ENCODE assay signal across 8 cellular contexts in the genomic region with DNA sequence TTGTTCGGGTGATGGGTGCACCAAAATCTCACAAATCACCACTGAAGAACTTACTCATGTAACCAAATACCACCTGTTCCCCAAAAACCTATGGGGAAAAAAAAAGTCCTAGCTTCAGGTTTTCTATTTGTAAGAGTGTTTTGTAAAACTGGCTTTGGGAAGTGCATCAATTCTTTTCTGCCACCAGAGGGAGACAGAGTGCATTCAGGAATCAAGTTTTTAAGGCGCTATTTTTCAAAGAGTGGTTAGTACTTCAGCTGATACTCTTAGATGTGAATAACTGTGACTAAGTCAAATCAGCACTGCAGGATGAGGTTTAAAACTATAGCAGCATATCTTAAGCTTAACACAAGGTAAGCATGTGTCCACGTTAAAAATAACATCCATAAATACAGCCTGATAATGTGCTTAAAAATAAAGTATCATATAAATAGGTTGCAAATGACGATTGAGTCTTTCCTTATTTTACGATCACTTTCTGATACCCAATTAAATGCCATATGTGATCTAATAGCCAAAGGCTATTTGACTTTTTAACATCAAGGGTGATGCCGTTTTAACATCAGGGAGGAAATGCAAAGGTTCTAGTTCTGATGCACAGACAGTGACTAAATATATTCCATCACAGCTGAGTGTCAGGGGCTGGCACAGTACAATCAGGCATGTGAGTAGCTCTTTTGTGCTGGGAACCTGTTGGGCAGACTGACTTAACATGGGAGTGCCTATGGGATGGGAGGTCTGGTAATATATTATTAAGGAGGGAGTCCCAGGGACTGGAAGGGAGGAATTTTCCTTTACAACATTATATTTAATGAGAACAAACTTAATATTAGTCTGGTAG. TPM values are rescaled to one million over a fixed set of nuclear protein-coding genes. Genes with fewer than 3 reads are reported as not detected.
A peak's percentile ranks its signal among the peaks of the same experiment; 100 is the strongest.
DNase-seq lines count a peak whose midpoint lies in the region; ATAC-seq and TF ChIP-seq lines count a peak whose summit lies in the region.

No MANE protein-coding gene starts in this region.

- H3K4me3 Mint-ChIP-seq in activated CD8-positive, alpha-beta T cell treated with anti-CD3 and anti-CD28 coated beads for 36 hours = no peak overlapping the region
- no peak overlapping the region for H3K4me3 Mint-ChIP-seq in activated CD8-positive, alpha-beta T cell treated with anti-CD3 and anti-CD28 coated beads, Interleukin-2, amount 10 ng/mL, durations not matched to agents 7 days and 5 days

- peak; percentile 33 for DNase-seq in activated CD8-positive, alpha-beta T cell treated with anti-CD3 and anti-CD28 coated beads for 36 hours
- no peak for DNase-seq in activated CD8-positive, alpha-beta T cell treated with anti-CD3 and anti-CD28 coated beads, Interleukin-2, amount 10 ng/mL, durations not matched to agents 7 days and 5 days
- peak; percentile 22 for DNase-seq in LNCaP clone FGC (ENCODE audit: low read depth)
- peak; percentile 54 for DNase-seq in glomerular visceral epithelial cell (ENCODE audit: extremely low spot score)
- DNase-seq in retina = peak; percentile 39

- H3K27ac Mint-ChIP-seq in activated CD8-positive, alpha-beta T cell treated with anti-CD3 and anti-CD28 coated beads for 36 hours = no peak overlapping the region
- no peak overlapping the region for H3K27ac Mint-ChIP-seq in activated CD8-positive, alpha-beta T cell treated with anti-CD3 and anti-CD28 coated beads, Interleukin-2, amount 10 ng/mL, durations not matched to agents 7 days and 5 days

- H3K4me1 Mint-ChIP-seq in activated CD8-positive, alpha-beta T cell treated with anti-CD3 and anti-CD28 coated beads for 36 hours (ENCODE audit: low read depth) = peaks cover 4% of the 10 kb centered on the region
- no peaks in the 10 kb centered on the region for H3K4me1 Mint-ChIP-seq in activated CD8-positive, alpha-beta T cell treated with anti-CD3 and anti-CD28 coated beads, Interleukin-2, amount 10 ng/mL, durations not matched to agents 7 days and 5 days (ENCODE audit: low read depth)

- H3K9me3 Mint-ChIP-seq in activated CD8-positive, alpha-beta T cell treated with anti-CD3 and anti-CD28 coated beads for 36 hours = no peaks in the 10 kb centered on the region
- H3K9me3 Mint-ChIP-seq in activated CD8-positive, alpha-beta T cell treated with anti-CD3 and anti-CD28 coated beads, Interleukin-2, amount 10 ng/mL, durations not matched to agents 7 days and 5 days (ENCODE audit: insufficient read depth) = no peaks in the 10 kb centered on the region

- CTCF ChIA-PET in activated CD8-positive, alpha-beta T cell treated with anti-CD3 and anti-CD28 coated beads for 36 hours (lab: Charles Lee) = interaction anchor here (0.6 to 4.1 kb wide), 68 partner anchors 8 to 1617 kb away, joined by 3 to 33 read pairs (median 4); a partner anchor contains a TSS
- CTCF ChIA-PET in activated CD8-positive, alpha-beta T cell treated with anti-CD3 and anti-CD28 coated beads, Interleukin-2, amount 10 ng/mL, durations not matched to agents 7 days and 5 days (lab: Charles Lee) = interaction anchor here (0.6 to 3.5 kb wide), 46 partner anchors 8 to 1168 kb away, joined by 3 to 29 read pairs (median 3); a partner anchor contains a TSS

- TF ChIP-seq CTCF in activated CD8-positive, alpha-beta T cell treated with anti-CD3 and anti-CD28 coated beads for 36 hours (IDR thresholded peaks at IDR 0.05) = peak; percentile 88
- TF ChIP-seq CTCF in LNCaP clone FGC (IDR thresholded peaks at IDR 0.05; ENCODE audit: control insufficient read depth, extremely low read depth, insufficient read depth) (peak; percentile 80), VCaP (conservative IDR thresholded peaks at IDR 0.05) (peak; percentile 96)

- no peak overlapping the region for H3K27ac ChIP-seq in VCaP

- peaks cover 28% of the 10 kb centered on the region for H3K27me3 Mint-ChIP-seq in activated CD8-positive, alpha-beta T cell treated with anti-CD3 and anti-CD28 coated beads for 36 hours
- peaks cover 43% of the 10 kb centered on the region for H3K27me3 Mint-ChIP-seq in activated CD8-positive, alpha-beta T cell treated with anti-CD3 and anti-CD28 coated beads, Interleukin-2, amount 10 ng/mL, durations not matched to agents 7 days and 5 days (ENCODE audit: low read depth)

- intact Hi-C loops in activated CD8-positive, alpha-beta T cell treated with anti-CD3 and anti-CD28 coated beads for 36 hours (cut with micrococcal nuclease) = no loop called here

- POLR2A ChIA-PET in activated CD8-positive, alpha-beta T cell treated with anti-CD3 and anti-CD28 coated beads for 36 hours (lab: Charles Lee) = interaction anchor here (0.8 to 0.9 kb wide), 2 partner anchors 42 to 57 kb away, joined by 3 read pairs; no protein-coding TSS in a partner anchor
- POLR2A ChIA-PET in activated CD8-positive, alpha-beta T cell treated with anti-CD3 and anti-CD28 coated beads, Interleukin-2, amount 10 ng/mL, durations not matched to agents 7 days and 5 days (lab: Charles Lee) = no interaction called here

- no peak overlapping the region for H3K4me3 ChIP-seq in LNCaP clone FGC (ENCODE audit: low read depth, low read length)

- no peaks in the 10 kb centered on the region for H3K36me3 Mint-ChIP-seq in activated CD8-positive, alpha-beta T cell treated with anti-CD3 and anti-CD28 coated beads for 36 hours (ENCODE audit: low read depth)
- H3K36me3 Mint-ChIP-seq in activated CD8-positive, alpha-beta T cell treated with anti-CD3 and anti-CD28 coated beads, Interleukin-2, amount 10 ng/mL, durations not matched to agents 7 days and 5 days (ENCODE audit: low read depth) = no peaks in the 10 kb centered on the region

- peak; percentile 26 for ATAC-seq in activated CD8-positive, alpha-beta T cell treated with anti-CD3 and anti-CD28 coated beads for 36 hours
- ATAC-seq in activated CD8-positive, alpha-beta T cell treated with anti-CD3 and anti-CD28 coated beads, Interleukin-2, amount 10 ng/mL, durations not matched to agents 7 days and 5 days = no peak
- no peak for ATAC-seq in GM19455 (IDR thresholded peaks at IDR 0.05; ENCODE audit: unreplicated experiment)
- no peak for ATAC-seq in GM21825 (IDR thresholded peaks at IDR 0.05; ENCODE audit: unreplicated experiment)

RNA-seq across cellular contexts. Expression of a gene that starts 10.6 kb away (rescaled TPM):
- not detected for total RNA-seq in activated CD8-positive, alpha-beta T cell treated with anti-CD3 and anti-CD28 coated beads for 36 hours
- total RNA-seq in activated CD8-positive, alpha-beta T cell treated with anti-CD3 and anti-CD28 coated beads, Interleukin-2, amount 10 ng/mL, durations not matched to agents 7 days and 5 days = not detected
